ENCODE assay signal across 19 cellular contexts in the genomic region with DNA sequence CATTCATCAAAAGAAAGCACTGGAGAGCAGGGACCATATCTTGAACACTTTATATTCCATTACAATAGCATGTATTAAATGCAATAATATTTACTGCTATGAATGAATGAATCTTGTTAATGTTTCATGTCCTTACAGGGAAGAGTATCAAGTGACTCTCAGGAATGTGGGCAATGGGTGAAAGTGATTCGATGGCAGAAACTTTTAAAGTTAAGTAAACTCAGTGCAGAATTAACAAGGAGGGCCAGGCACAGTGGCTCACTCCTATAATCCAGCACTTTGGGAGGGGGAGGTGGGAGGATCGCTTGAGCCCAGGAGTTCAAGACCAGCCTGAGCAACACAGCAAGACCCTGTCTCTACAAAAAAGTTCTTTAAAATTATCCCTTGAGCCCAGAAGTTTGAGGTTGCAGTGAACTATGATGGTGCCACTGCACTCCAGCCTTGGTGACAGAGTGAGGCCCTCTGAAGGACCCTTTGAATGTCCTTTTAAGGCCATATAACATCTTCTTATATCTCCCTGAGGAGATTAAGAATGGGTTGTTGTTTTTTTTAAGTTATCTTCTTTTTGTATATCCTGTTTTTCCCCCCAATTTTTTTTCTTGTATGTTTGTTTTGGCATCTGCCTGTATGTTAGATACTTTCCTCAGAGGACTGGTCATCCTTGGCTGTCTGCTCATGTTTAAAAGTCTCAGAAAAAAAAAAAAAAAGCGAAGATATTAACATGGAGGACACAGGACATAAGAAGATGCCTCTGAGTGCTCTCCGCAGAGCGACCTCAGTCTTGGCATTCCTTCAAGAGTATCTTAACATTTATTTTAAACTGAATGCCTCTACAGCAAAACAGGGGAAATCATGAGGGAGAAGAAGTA.
"Had no signal": no experiment of that assay in that cellular context is flagged by ENCODE, and none has a peak within 500 bp of the region (broad histone marks: within the 10 kb centered on the region; RNA-seq: fewer than 3 reads in every experiment).

No MANE protein-coding gene starts in this region.

- ATAC-seq: activated CD4-positive, CD25-positive, alpha-beta regulatory T cell treated with anti-CD3 and anti-CD28 coated beads, Interleukin-2, amount 50 U/mL, for 24 hours; lower lobe of right lung; stimulated activated naive B cell treated with anti-CD40 and anti-IgM and Interleukin-4, amounts not matched to agents 10 μg/mL and 1 μg/mL and 100 μg/mL, for 72 hours had no signal

- H2AFZ ChIP-seq: parathyroid adenoma had no signal

- H3K27ac Mint-ChIP-seq: activated T-helper 1 cell treated with anti-CD3 and anti-CD28 coated beads, Interleukin-12 subunit alpha, Interleukin-12 subunit beta, Interleukin-2, Interleukin-4 antibody, amounts not matched to agents 30 ng/mL and 10 ng/mL and 1 ng/mL, durations not matched to agents 14 hours and 24 hours and 36 hours; endodermal cell; naive B cell; stimulated activated naive B cell treated with anti-CD40 and anti-IgM and Interleukin-4, amounts not matched to agents 10 μg/mL and 1 μg/mL and 100 μg/mL, for 72 hours had no signal

- DNase-seq: activated naive CD4-positive, alpha-beta T cell treated with Interleukin-2 at 50 U/mL for 16 hours; aorta; dorsolateral prefrontal cortex; endodermal cell; hypothalamus; lower lobe of right lung; midbrain; naive B cell; stimulated activated CD4-positive, alpha-beta T cell treated with anti-CD3 and anti-CD28 coated beads, Interleukin-15, amount 100 ng/mL, for 24 hours; stimulated activated CD4-positive, alpha-beta T cell treated with anti-CD3 and anti-CD28 coated beads, Interleukin-4, amount 100 ng/mL, for 1 hour; stimulated activated naive B cell treated with anti-CD40 and anti-IgM and Interleukin-4, amounts not matched to agents 10 μg/mL and 1 μg/mL and 100 μg/mL, for 72 hours; T-helper 1 cell; T1000; tibial artery had no signal

- H3K27me3 ChIP-seq: breast epithelium, dorsolateral prefrontal cortex, tibial artery had no signal

- H3K27ac ChIP-seq: breast epithelium, dorsolateral prefrontal cortex, lower lobe of right lung, parathyroid adenoma, skin epidermis, tibial artery had no signal

- H3K36me3 ChIP-seq: breast epithelium, lower lobe of right lung, tibial artery had no signal

- H3K9me3 ChIP-seq: breast epithelium, lower lobe of right lung, tibial artery had no signal

- H3K79me2 ChIP-seq: parathyroid adenoma had no signal

- H3K9me3 Mint-ChIP-seq: activated T-helper 1 cell treated with anti-CD3 and anti-CD28 coated beads, Interleukin-12 subunit alpha, Interleukin-12 subunit beta, Interleukin-2, Interleukin-4 antibody, amounts not matched to agents 30 ng/mL and 10 ng/mL and 1 ng/mL, durations not matched to agents 14 hours and 24 hours and 36 hours; endodermal cell; naive B cell; stimulated activated naive B cell treated with anti-CD40 and anti-IgM and Interleukin-4, amounts not matched to agents 10 μg/mL and 1 μg/mL and 100 μg/mL, for 72 hours had no signal

- H3K4me3 ChIP-seq: breast epithelium, dorsolateral prefrontal cortex, lower lobe of right lung, skin epidermis, tibial artery had no signal

- H3K9ac ChIP-seq: parathyroid adenoma had no signal

- H3K4me1 ChIP-seq: breast epithelium, lower lobe of right lung, parathyroid adenoma, tibial artery had no signal

- H3K36me3 Mint-ChIP-seq: naive B cell; stimulated activated naive B cell treated with anti-CD40 and anti-IgM and Interleukin-4, amounts not matched to agents 10 μg/mL and 1 μg/mL and 100 μg/mL, for 72 hours had no signal

- H3K4me1 Mint-ChIP-seq: naive B cell had no signal

- H3K4me3 Mint-ChIP-seq: activated T-helper 1 cell treated with anti-CD3 and anti-CD28 coated beads, Interleukin-12 subunit alpha, Interleukin-12 subunit beta, Interleukin-2, Interleukin-4 antibody, amounts not matched to agents 30 ng/mL and 10 ng/mL and 1 ng/mL, durations not matched to agents 14 hours and 24 hours and 36 hours; endodermal cell; naive B cell; stimulated activated naive B cell treated with anti-CD40 and anti-IgM and Interleukin-4, amounts not matched to agents 10 μg/mL and 1 μg/mL and 100 μg/mL, for 72 hours had no signal
